In genomic region chr5:130213607-130214006, GRCh38 we compare ENCODE assay signal across 15 cellular contexts.
"Had no signal": no experiment of that assay in that cellular context is flagged by ENCODE, and none has a peak within 500 bp of the region (broad histone marks: within the 10 kb centered on the region; RNA-seq: fewer than 3 reads in every experiment).

No MANE protein-coding gene starts in this region.

- DNase-seq: activated CD4-positive, alpha-beta T cell treated with anti-CD3 and anti-CD28 coated beads, Interleukin-2, amount 10 ng/mL, durations not matched to agents 24 days and 14 days; activated CD4-positive, CD25-positive, alpha-beta regulatory T cell; activated CD8-positive, alpha-beta memory T cell treated with anti-CD3 and anti-CD28 coated beads, Interleukin-2, amount 50 U/mL, for 48 hours; activated CD8-positive, alpha-beta T cell treated with anti-CD3 and anti-CD28 coated beads, Interleukin-2, amount 10 ng/mL, durations not matched to agents 7 days and 5 days; activated gamma-delta T cell treated with Interleukin-2 at 50 U/mL for 16 hours; activated T-cell treated with anti-CD3 and anti-CD28 coated beads, Interleukin-2, amount 50 U/mL, for 72 hours; effector CD8-positive, alpha-beta T cell; islet precursor cell; natural killer cell; posterior cingulate gyrus; stimulated activated CD4-positive, alpha-beta T cell treated with anti-CD3 and anti-CD28 coated beads, Interleukin-4, amount 100 ng/mL, for 1 hour; stimulated activated naive B cell treated with anti-CD40 and anti-IgM and Interleukin-4, amounts not matched to agents 10 μg/mL and 1 μg/mL and 100 μg/mL, for 72 hours; SW 1271; tibial artery had no signal

- H3K4me3 ChIP-seq: tibial artery had no signal

- ATAC-seq: activated CD8-positive, alpha-beta T cell treated with anti-CD3 and anti-CD28 coated beads, Interleukin-2, amount 10 ng/mL, durations not matched to agents 7 days and 5 days; activated T-cell treated with anti-CD3 and anti-CD28 coated beads, Interleukin-2, amount 50 U/mL, for 72 hours; left lobe of liver; natural killer cell; stimulated activated naive B cell treated with anti-CD40 and anti-IgM and Interleukin-4, amounts not matched to agents 10 μg/mL and 1 μg/mL and 100 μg/mL, for 72 hours had no signal
